In the genomic region with DNA sequence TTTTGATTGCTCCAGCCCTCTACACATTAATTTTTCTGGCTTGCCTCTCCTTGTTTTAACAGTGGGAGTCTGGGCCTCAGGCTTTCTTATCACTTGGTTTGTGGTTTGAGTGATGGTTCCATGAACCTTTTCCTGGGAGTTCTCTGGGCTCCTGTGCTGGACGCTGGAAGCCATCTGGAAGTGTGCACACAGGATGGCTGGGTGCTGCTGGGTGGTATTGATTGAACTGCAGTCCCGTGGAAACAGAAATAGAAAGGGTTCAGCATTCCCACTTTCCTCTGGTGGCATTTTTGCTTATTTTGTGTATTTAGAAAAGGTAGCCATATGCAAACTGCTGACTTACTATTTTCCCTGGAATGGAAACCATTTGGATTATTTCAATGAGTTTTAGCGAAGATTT, we compare ENCODE assay signal across 10 cellular contexts. TPM values are rescaled to one million over a fixed set of nuclear protein-coding genes. Genes with fewer than 3 reads are reported as not detected.
DNase-seq lines count a peak whose midpoint lies in the region; ATAC-seq and TF ChIP-seq lines count a peak whose summit lies in the region.
"Had no signal": no experiment of that assay in that cellular context is flagged by ENCODE, and none has a peak within 500 bp of the region (broad histone marks: within the 10 kb centered on the region; RNA-seq: fewer than 3 reads in every experiment).

No MANE protein-coding gene starts in this region.

- no peak overlapping the region for H3K18ac ChIP-seq in trophoblast cell (ENCODE audit: low read length)

- BruUV-seq in Panc1 (replicated peaks; lab: Mats Ljungman, UMichigan) = no TSS peak

- DNase-seq in ACHN (peak; percentile 47), Panc1 (ENCODE audit: low read depth, low spot score) (no peak), fibroblast of villous mesenchyme (ENCODE audit: low read depth) (peak; percentile 77), trophoblast cell (no peak), 8988T (no peak), kidney tubule cell (ENCODE audit: low spot score) (no peak), amniotic stem cell (lab: John Stamatoyannopoulos, UW) (no peak)
- DNase-seq in activated CD4-positive, alpha-beta T cell treated with anti-CD3 and anti-CD28 coated beads, Interleukin-2, amount 10 ng/mL, durations not matched to agents 7 days and 5 days = no peak
- DNase-seq: activated CD4-positive, alpha-beta T cell treated with anti-CD3 and anti-CD28 coated beads, Interleukin-2, amount 10 ng/mL, durations not matched to agents 24 days and 14 days; GM23248 had no signal

- H3K36me3 ChIP-seq in Panc1 (ENCODE audit: control insufficient read depth, insufficient read depth, low read length) (no peaks in the 10 kb centered on the region), trophoblast cell (ENCODE audit: control insufficient read depth in 1 of 2, insufficient read depth in 2 of 2, low read length in 2 of 2) (no peaks in the 10 kb centered on the region)

- H4K8ac ChIP-seq in trophoblast cell (ENCODE audit: low read depth, low read length) = no peak overlapping the region

- no peak for TF ChIP-seq CTCF in Panc1 (IDR thresholded peaks at IDR 0.05)
- no peak for TF ChIP-seq CTCF in fibroblast of villous mesenchyme (IDR thresholded peaks at IDR 0.05; ENCODE audit: insufficient read depth, low read depth, low read length)

- CTCF ChIA-PET in Panc1 (lab: Charles Lee) = no interaction called here
- CTCF ChIA-PET in activated CD4-positive, alpha-beta T cell treated with anti-CD3 and anti-CD28 coated beads, Interleukin-2, amount 10 ng/mL, durations not matched to agents 7 days and 5 days (lab: Charles Lee) = no interaction called here

- H2AK5ac ChIP-seq in trophoblast cell (ENCODE audit: low read length) = no peak overlapping the region

- H3K9me3 ChIP-seq in Panc1 (ENCODE audit: control insufficient read depth, insufficient read depth, low read depth, low read length) = no peaks in the 10 kb centered on the region
- H3K9me3 ChIP-seq in trophoblast cell (ENCODE audit: insufficient read depth, low read depth, low read length) = no peaks in the 10 kb centered on the region

- H3K4me1 Mint-ChIP-seq in activated CD4-positive, alpha-beta T cell treated with anti-CD3 and anti-CD28 coated beads, Interleukin-2, amount 10 ng/mL, durations not matched to agents 7 days and 5 days = no peaks in the 10 kb centered on the region

- H3K79me1 ChIP-seq in trophoblast cell (ENCODE audit: low read length) = peaks cover 7% of the 10 kb centered on the region

- H3K4me1 ChIP-seq in Panc1 (ENCODE audit: control insufficient read depth, insufficient read depth, low read length) = peaks cover 24% of the 10 kb centered on the region
- peaks cover 5 to 7% of the 10 kb centered on the region in 2 experiments for H3K4me1 ChIP-seq in trophoblast cell (ENCODE audit: control insufficient read depth in 1 of 2, insufficient read depth in 2 of 2, low read length in 2 of 2)

- no CpG with 5 or more reads among the region's 3 CpGs for WGBS in trophoblast cell (ENCODE audit: extremely low coverage, insufficient coverage, insufficient read length)

- H3K4ac ChIP-seq in trophoblast cell (ENCODE audit: low read depth, low read length) = no peak overlapping the region

- ATAC-seq in Panc1 = no peak

- no peak overlapping the region for H4K12ac ChIP-seq in trophoblast cell (ENCODE audit: low read depth, low read length)

- no peak overlapping the region for H2BK120ac ChIP-seq in trophoblast cell (ENCODE audit: insufficient read depth, low read length, poor library complexity)

- no peaks in the 10 kb centered on the region for H3K36me3 Mint-ChIP-seq in activated CD4-positive, alpha-beta T cell treated with anti-CD3 and anti-CD28 coated beads, Interleukin-2, amount 10 ng/mL, durations not matched to agents 7 days and 5 days (ENCODE audit: low read depth)

- intact Hi-C loops in Panc1 (cut with micrococcal nuclease; ENCODE audit: unreplicated experiment) = no loop called here

- POLR2A ChIA-PET in Panc1 (lab: Charles Lee) = interaction anchor here (0.7 kb wide), 1 partner anchor 1641 kb away, joined by 5 read pairs; no protein-coding TSS in a partner anchor
- POLR2A ChIA-PET in activated CD4-positive, alpha-beta T cell treated with anti-CD3 and anti-CD28 coated beads, Interleukin-2, amount 10 ng/mL, durations not matched to agents 7 days and 5 days (lab: Charles Lee) = no interaction called here

- no peak overlapping the region for H3K4me3 Mint-ChIP-seq in activated CD4-positive, alpha-beta T cell treated with anti-CD3 and anti-CD28 coated beads, Interleukin-2, amount 10 ng/mL, durations not matched to agents 7 days and 5 days
- H3K4me3 Mint-ChIP-seq: activated CD4-positive, alpha-beta T cell treated with anti-CD3 and anti-CD28 coated beads, Interleukin-2, amount 10 ng/mL, durations not matched to agents 24 days and 14 days had no signal

- H2AFZ ChIP-seq in trophoblast cell (ENCODE audit: insufficient read depth, low read length, poor library complexity) = no peak overlapping the region
- H2AFZ ChIP-seq: GM23248 had no signal

- H3K4me3 ChIP-seq in Panc1 (ENCODE audit: low read depth in 2 of 2, low read length in 2 of 2) = peak overlapping the region; percentile 11 to 43; a peak in 3 of 4 replicates
- H3K4me3 ChIP-seq in fibroblast of villous mesenchyme (ENCODE audit: low read depth, low read length) = peak overlapping the region; percentile 19
- H3K4me3 ChIP-seq in trophoblast cell (ENCODE audit: low read depth, low read length) = no peak overlapping the region
- H3K4me3 ChIP-seq: GM23248 had no signal

- peaks cover 3% of the 10 kb centered on the region for H3K27me3 Mint-ChIP-seq in activated CD4-positive, alpha-beta T cell treated with anti-CD3 and anti-CD28 coated beads, Interleukin-2, amount 10 ng/mL, durations not matched to agents 7 days and 5 days

- no peak overlapping the region for H3K4me2 ChIP-seq in trophoblast cell (ENCODE audit: low read length)

- H3K9ac ChIP-seq in trophoblast cell (ENCODE audit: low read length) = no peak overlapping the region
- H3K9ac ChIP-seq: GM23248 had no signal

- H4K91ac ChIP-seq in trophoblast cell (ENCODE audit: low read depth, low read length) = no peak overlapping the region

- H3K27ac ChIP-seq in Panc1 (ENCODE audit: low read length) (peak overlapping the region; percentile 86), trophoblast cell (ENCODE audit: low read depth, low read length) (no peak overlapping the region)
- H3K27ac ChIP-seq: GM23248 had no signal

- H3K9me3 Mint-ChIP-seq in activated CD4-positive, alpha-beta T cell treated with anti-CD3 and anti-CD28 coated beads, Interleukin-2, amount 10 ng/mL, durations not matched to agents 7 days and 5 days = no peaks in the 10 kb centered on the region
- H3K9me3 Mint-ChIP-seq: activated CD4-positive, alpha-beta T cell treated with anti-CD3 and anti-CD28 coated beads, Interleukin-2, amount 10 ng/mL, durations not matched to agents 24 days and 14 days had no signal

- peak overlapping the region; percentile 38 for H2BK12ac ChIP-seq in trophoblast cell (ENCODE audit: low read length)

- H3K23ac ChIP-seq in trophoblast cell (ENCODE audit: low read length) = no peak overlapping the region

- H2BK5ac ChIP-seq in trophoblast cell (ENCODE audit: low read depth, low read length, poor library complexity) = no peak overlapping the region

- H3K27me3 ChIP-seq in Panc1 (ENCODE audit: control insufficient read depth, insufficient read depth, low read length) (no peaks in the 10 kb centered on the region), trophoblast cell (ENCODE audit: insufficient read depth, low read length) (no peaks in the 10 kb centered on the region)

- H3K27ac Mint-ChIP-seq in activated CD4-positive, alpha-beta T cell treated with anti-CD3 and anti-CD28 coated beads, Interleukin-2, amount 10 ng/mL, durations not matched to agents 7 days and 5 days = no peak overlapping the region
- H3K27ac Mint-ChIP-seq: activated CD4-positive, alpha-beta T cell treated with anti-CD3 and anti-CD28 coated beads, Interleukin-2, amount 10 ng/mL, durations not matched to agents 24 days and 14 days had no signal

- H3K79me2 ChIP-seq in trophoblast cell (ENCODE audit: control insufficient read depth, insufficient read depth, low read length, poor library complexity) = no peaks in the 10 kb centered on the region

- no peak overlapping the region for H3K14ac ChIP-seq in trophoblast cell (ENCODE audit: low read length)

- in situ Hi-C loops in ACHN (cut with HindIII; ENCODE audit: low pct_ligation_motif_present, low pct_unique_long_range_greater_than_20kb, low sequenced_read_pairs) = no loop called here
- in situ Hi-C loops in Panc1 (cut with HindIII; ENCODE audit: low pct_unique_long_range_greater_than_20kb, low sequenced_read_pairs) = no loop called here

RNA-seq across cellular contexts. Expression of a gene that starts 25.6 kb away (rescaled TPM):
- total RNA-seq in Panc1 (2021; ENCODE audit: unreplicated experiment) (10.8 TPM), fibroblast of villous mesenchyme (13.5 and 30.2 TPM in 2 replicates)
- 3.5 TPM for polyA plus RNA-seq in Panc1 (2012; ENCODE audit: insufficient read length)
- 2.6 and 2.8 TPM in 2 replicates for polyA plus RNA-seq in trophoblast cell (2013)
- under 1 TPM in 1 of 2 experiments, not detected in 1; 0.10 TPM for total RNA-seq in activated CD4-positive, alpha-beta T cell treated with anti-CD3 and anti-CD28 coated beads, Interleukin-2, amount 10 ng/mL, durations not matched to agents 7 days and 5 days

Comparison
In these comparisons a context has a peak if more than half of its experiments do, and no peak if none do; other contexts are left out.
1. DNase-seq: peak in ACHN (single experiment) and fibroblast of villous mesenchyme (single experiment); none in Panc1 (single experiment), trophoblast cell (0 of 2), 8988T (single experiment), kidney tubule cell (single experiment), activated CD4-positive, alpha-beta T cell treated with anti-CD3 and anti-CD28 coated beads, Interleukin-2, amount 10 ng/mL, durations not matched to agents 7 days and 5 days (single experiment) and amniotic stem cell (single experiment).
2. RNA of a gene that starts 25.6 kb away (total RNA-seq): 13.5 to 30.2 TPM in fibroblast of villous mesenchyme and 10.8 TPM in Panc1 (single experiment); 0.10 TPM in activated CD4-positive, alpha-beta T cell treated with anti-CD3 and anti-CD28 coated beads, Interleukin-2, amount 10 ng/mL, durations not matched to agents 7 days and 5 days; every median in the first group is over 10 times any median in the second.